In genomic region chr10:60989400-60989876, GRCh38 we compare ENCODE assay signal across 1 cellular context.
TF ChIP-seq lines count a peak whose summit lies in the region.

No MANE protein-coding gene starts in this region.

TF ChIP-seq in K562, 482 proteins besides CTCF, POLR2A, EP300 and RAD21 (continued from another document and continues in another):
- TF ChIP-seq FOXP4 (CRISPR knock-in tag; IDR thresholded peaks at IDR 0.05; ENCODE audit: borderline replicate concordance) = no peak
- TF ChIP-seq TCF7L2 (IDR thresholded peaks at IDR 0.05; ENCODE audit: low read depth, low read length) = 0 out of 2 replicates have a peak, but pooled peaks have one; percentile 16
- no peak for TF ChIP-seq ZNF347 (CRISPR knock-in tag; IDR thresholded peaks at IDR 0.05; ENCODE audit: low read depth)
- no peak for TF ChIP-seq MCM3 (IDR thresholded peaks at IDR 0.05)
- TF ChIP-seq NFIX (CRISPR knock-in tag; IDR thresholded peaks at IDR 0.05; ENCODE audit: low read depth) = no peak
- no peak for TF ChIP-seq RBM15 (IDR thresholded peaks at IDR 0.05; ENCODE audit: insufficient read depth, low read length)
- no peak for TF ChIP-seq HDGF (IDR thresholded peaks at IDR 0.05)
- no peak for TF ChIP-seq HDAC6 (IDR thresholded peaks at IDR 0.05; ENCODE audit: low read depth, low read length)
- no peak for TF ChIP-seq SREBF2 (CRISPR knock-in tag; IDR thresholded peaks at IDR 0.05)
- TF ChIP-seq POU5F1 (IDR thresholded peaks at IDR 0.05; ENCODE audit: borderline replicate concordance, low read depth, low read length, partially characterized antibody) = no peak
- TF ChIP-seq NR2C2 (CRISPR knock-in tag; IDR thresholded peaks at IDR 0.05) = no peak
- TF ChIP-seq NR2C2 (tag; IDR thresholded peaks at IDR 0.05) = no peak
- no peak for TF ChIP-seq ZNF133 (CRISPR knock-in tag; IDR thresholded peaks at IDR 0.05)
- TF ChIP-seq CBFA2T2 (conservative IDR thresholded peaks at IDR 0.05) = peak; percentile 63
- TF ChIP-seq ZNF121 (CRISPR knock-in tag; conservative IDR thresholded peaks at IDR 0.05) = no peak
- peak; percentile 68 for TF ChIP-seq FOXM1 (IDR thresholded peaks at IDR 0.05; ENCODE audit: low read depth)
- no peak for TF ChIP-seq FOXM1 (CRISPR knock-in tag; IDR thresholded peaks at IDR 0.05; ENCODE audit: low read depth)
- TF ChIP-seq DNMT1 (IDR thresholded peaks at IDR 0.05) = no peak
- no peak for TF ChIP-seq TBP (optimal IDR thresholded peaks at IDR 0.05; ENCODE audit: low read depth, low read length)
- TF ChIP-seq ZNF592 (IDR thresholded peaks at IDR 0.05) = 0 out of 2 replicates have a peak, but pooled peaks have one; percentile 29
- no peak for TF ChIP-seq ILF3 (IDR thresholded peaks at IDR 0.05; ENCODE audit: borderline replicate concordance)
- TF ChIP-seq C11orf30 (IDR thresholded peaks at IDR 0.05; ENCODE audit: low read depth) = peak; percentile 81
- TF ChIP-seq ZC3H4 (CRISPR knock-in tag; IDR thresholded peaks at IDR 0.05; ENCODE audit: borderline replicate concordance) = no peak
- 0 out of 2 replicates have a peak, but pooled peaks have one; percentile 39 for TF ChIP-seq ATF7 (IDR thresholded peaks at IDR 0.05)
- no peak for TF ChIP-seq ATF4 (CRISPR knock-in tag; IDR thresholded peaks at IDR 0.05)
- TF ChIP-seq CC2D1A (IDR thresholded peaks at IDR 0.05) = peak; percentile 92
- TF ChIP-seq TRIM25 (IDR thresholded peaks at IDR 0.05; ENCODE audit: borderline replicate concordance) = no peak
- TF ChIP-seq PRPF4 (IDR thresholded peaks at IDR 0.05; ENCODE audit: insufficient read depth, low read depth, low read length, poor library complexity, severe bottlenecking) = no peak
- TF ChIP-seq HEY1 (CRISPR knock-in tag; IDR thresholded peaks at IDR 0.05; ENCODE audit: borderline replicate concordance) = no peak
- no peak for TF ChIP-seq SAFB2 (IDR thresholded peaks at IDR 0.05; ENCODE audit: borderline replicate concordance, low read depth, low read length, severe bottlenecking)
- TF ChIP-seq ZNF316 (IDR thresholded peaks at IDR 0.05) = peak; percentile 84
- TF ChIP-seq, protein P1, sequence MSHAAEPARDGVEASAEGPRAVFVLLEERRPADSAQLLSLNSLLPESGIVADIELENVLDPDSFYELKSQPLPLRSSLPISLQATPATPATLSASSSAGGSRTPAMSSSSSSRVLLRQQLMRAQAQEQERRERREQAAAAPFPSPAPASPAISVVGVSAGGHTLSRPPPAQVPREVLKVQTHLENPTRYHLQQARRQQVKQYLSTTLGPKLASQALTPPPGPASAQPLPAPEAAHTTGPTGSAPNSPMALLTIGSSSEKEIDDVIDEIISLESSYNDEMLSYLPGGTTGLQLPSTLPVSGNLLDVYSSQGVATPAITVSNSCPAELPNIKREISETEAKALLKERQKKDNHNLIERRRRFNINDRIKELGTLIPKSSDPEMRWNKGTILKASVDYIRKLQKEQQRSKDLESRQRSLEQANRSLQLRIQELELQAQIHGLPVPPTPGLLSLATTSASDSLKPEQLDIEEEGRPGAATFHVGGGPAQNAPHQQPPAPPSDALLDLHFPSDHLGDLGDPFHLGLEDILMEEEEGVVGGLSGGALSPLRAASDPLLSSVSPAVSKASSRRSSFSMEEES (CRISPR knock-in tag; IDR thresholded peaks at IDR 0.05) = no peak
- no peak for TF ChIP-seq ZNF586 (CRISPR knock-in tag; conservative IDR thresholded peaks at IDR 0.05)
- TF ChIP-seq HBP1 (CRISPR knock-in tag; IDR thresholded peaks at IDR 0.05) = no peak
- no peak for TF ChIP-seq PURB (CRISPR knock-in tag; IDR thresholded peaks at IDR 0.05; ENCODE audit: low read depth)
- no peak for TF ChIP-seq ZKSCAN1 (IDR thresholded peaks at IDR 0.05; ENCODE audit: low read depth, low read length)
- no peak for TF ChIP-seq ZNF318 (IDR thresholded peaks at IDR 0.05; ENCODE audit: borderline replicate concordance in 1 of 2, low read depth in 1 of 2)
- TF ChIP-seq, protein P2, sequence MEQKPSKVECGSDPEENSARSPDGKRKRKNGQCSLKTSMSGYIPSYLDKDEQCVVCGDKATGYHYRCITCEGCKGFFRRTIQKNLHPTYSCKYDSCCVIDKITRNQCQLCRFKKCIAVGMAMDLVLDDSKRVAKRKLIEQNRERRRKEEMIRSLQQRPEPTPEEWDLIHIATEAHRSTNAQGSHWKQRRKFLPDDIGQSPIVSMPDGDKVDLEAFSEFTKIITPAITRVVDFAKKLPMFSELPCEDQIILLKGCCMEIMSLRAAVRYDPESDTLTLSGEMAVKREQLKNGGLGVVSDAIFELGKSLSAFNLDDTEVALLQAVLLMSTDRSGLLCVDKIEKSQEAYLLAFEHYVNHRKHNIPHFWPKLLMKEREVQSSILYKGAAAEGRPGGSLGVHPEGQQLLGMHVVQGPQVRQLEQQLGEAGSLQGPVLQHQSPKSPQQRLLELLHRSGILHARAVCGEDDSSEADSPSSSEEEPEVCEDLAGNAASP (IDR thresholded peaks at IDR 0.05) = no peak
- TF ChIP-seq DIDO1 (tag; IDR thresholded peaks at IDR 0.05; ENCODE audit: low read depth) = no peak
- no peak for TF ChIP-seq SMAD2 (IDR thresholded peaks at IDR 0.05; ENCODE audit: low read depth, low read length)
- no peak for TF ChIP-seq NR1H2 (CRISPR knock-in tag; IDR thresholded peaks at IDR 0.05)
- TF ChIP-seq SPI1 (IDR thresholded peaks at IDR 0.05; ENCODE audit: borderline replicate concordance, low read depth, low read length) = peak; percentile 80; the same call in 1 of the 2 replicates
